ENCODE assay signal across 21 cellular contexts in the genomic region with DNA sequence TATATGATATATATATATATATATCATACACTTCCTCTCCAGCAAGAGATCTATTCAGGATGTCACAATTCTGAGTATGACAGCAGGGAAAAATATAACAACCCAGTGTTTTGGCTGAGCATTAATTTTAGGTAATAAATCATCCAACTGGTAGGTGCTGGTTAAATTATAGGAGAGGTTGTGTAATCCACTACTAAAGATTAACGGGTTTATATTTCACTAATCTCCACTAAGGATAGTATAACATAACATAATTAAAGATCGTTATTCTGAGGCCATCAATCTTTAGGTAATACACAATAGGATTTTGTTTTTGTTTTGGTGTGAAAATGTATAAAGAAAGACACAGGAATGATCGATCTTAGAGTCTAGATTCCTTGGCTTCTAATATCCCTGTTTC.
"Had no signal": no experiment of that assay in that cellular context is flagged by ENCODE, and none has a peak within 500 bp of the region (broad histone marks: within the 10 kb centered on the region; RNA-seq: fewer than 3 reads in every experiment).

No MANE protein-coding gene starts in this region.

- H2AFZ ChIP-seq: parathyroid adenoma had no signal

- ATAC-seq: gastrocnemius medialis; natural killer cell; right lobe of liver; stimulated activated naive CD8-positive, alpha-beta T cell treated with anti-CD3 and anti-CD28 coated beads, Interleukin-15, amount 100 ng/mL, for 72 hours had no signal

- H3K36me3 Mint-ChIP-seq: memory B cell, natural killer cell had no signal

- H3K27ac ChIP-seq: dorsolateral prefrontal cortex, gastrocnemius medialis, neutrophil, parathyroid adenoma, right lobe of liver, thyroid gland, vagina had no signal

- H3K36me3 ChIP-seq: neutrophil, right lobe of liver, thyroid gland had no signal

- FAIRE-seq: keratinocyte, small intestine had no signal

- H3K27me3 Mint-ChIP-seq: progenitor cell of endocrine pancreas had no signal

- DNase-seq: dorsolateral prefrontal cortex; effector CD4-positive, alpha-beta T cell; gastrocnemius medialis; head of caudate nucleus; natural killer cell; right lobe of liver; small intestine; stimulated activated CD4-positive, alpha-beta T cell treated with anti-CD3 and anti-CD28 coated beads, Interleukin-15, amount 100 ng/mL, for 24 hours; stimulated activated CD4-positive, alpha-beta T cell treated with anti-CD3 and anti-CD28 coated beads, Interleukin-2, amount 100 ng/mL, for 48 hours; stimulated activated CD8-positive, alpha-beta memory T cell treated with anti-CD3 and anti-CD28 coated beads, Interleukin-4, amount 100 ng/mL, for 48 hours; stimulated activated naive CD4-positive, alpha-beta T cell; stimulated activated naive CD8-positive, alpha-beta T cell treated with anti-CD3 and anti-CD28 coated beads, Interleukin-15, amount 100 ng/mL, for 72 hours; thyroid gland; trophoblast cell had no signal

- H3K9me3 ChIP-seq: gastrocnemius medialis, neutrophil, right lobe of liver, thyroid gland, vagina had no signal

- H3K4me3 Mint-ChIP-seq: memory B cell; natural killer cell; stimulated activated naive CD8-positive, alpha-beta T cell treated with anti-CD3 and anti-CD28 coated beads, Interleukin-15, amount 100 ng/mL, for 72 hours had no signal

- H3K9me3 Mint-ChIP-seq: natural killer cell had no signal

- H3K9ac ChIP-seq: parathyroid adenoma had no signal

- H3K4me1 Mint-ChIP-seq: memory B cell; stimulated activated naive CD8-positive, alpha-beta T cell treated with anti-CD3 and anti-CD28 coated beads, Interleukin-15, amount 100 ng/mL, for 72 hours had no signal

- H3K27ac Mint-ChIP-seq: memory B cell; natural killer cell; progenitor cell of endocrine pancreas; stimulated activated naive CD8-positive, alpha-beta T cell treated with anti-CD3 and anti-CD28 coated beads, Interleukin-15, amount 100 ng/mL, for 72 hours had no signal

- H3K79me2 ChIP-seq: parathyroid adenoma had no signal

- H3K4me3 ChIP-seq: dorsolateral prefrontal cortex, gastrocnemius medialis, lung, right lobe of liver, thyroid gland, vagina had no signal

- H3K27me3 ChIP-seq: dorsolateral prefrontal cortex, gastrocnemius medialis, neutrophil, right lobe of liver, thyroid gland, vagina had no signal

- H3K4me1 ChIP-seq: gastrocnemius medialis, parathyroid adenoma, right lobe of liver, thyroid gland, vagina had no signal
